Comparison of ENCODE assay signal across 17 cellular contexts in genomic region chr2:160570386-160570785, GRCh38.
"Had no signal": no experiment of that assay in that cellular context is flagged by ENCODE, and none has a peak within 500 bp of the region (broad histone marks: within the 10 kb centered on the region; RNA-seq: fewer than 3 reads in every experiment).

No MANE protein-coding gene starts in this region.

- H3K36me3 Mint-ChIP-seq: activated naive CD8-positive, alpha-beta T cell; brain; natural killer cell had no signal

- H3K27ac Mint-ChIP-seq: activated CD4-positive, alpha-beta memory T cell treated with anti-CD3 and anti-CD28 coated beads, Interleukin-2, amount 10 ng/mL, durations not matched to agents 7 days and 5 days; activated naive CD8-positive, alpha-beta T cell; brain; endodermal cell; natural killer cell had no signal

- DNase-seq: activated CD4-positive, alpha-beta memory T cell treated with anti-CD3 and anti-CD28 coated beads, Interleukin-2, amount 10 ng/mL, durations not matched to agents 7 days and 5 days; activated gamma-delta T cell; activated T-cell treated with anti-CD3 and anti-CD28 coated beads, Interleukin-2, amount 50 U/mL, for 48 hours; amygdala; cerebellar nuclear complex; endodermal cell; erythroblast; glutamatergic neuron; left cardiac atrium; natural killer cell; stimulated activated CD4-positive, alpha-beta T cell treated with anti-CD3 and anti-CD28 coated beads, Interleukin-12 subunit alpha, Interleukin-12 subunit beta, amount 100 ng/mL, for 4 hours; stimulated activated CD4-positive, alpha-beta T cell treated with anti-CD3 and anti-CD28 coated beads, Interleukin-2, amount 100 ng/mL, for 48 hours; stimulated activated naive CD4-positive, alpha-beta T cell treated with Interleukin-2 at 50 U/mL for 16 hours; T-helper 2 cell had no signal

- H3K27ac ChIP-seq: psoas muscle had no signal

- H3K9me3 Mint-ChIP-seq: natural killer cell had no signal

- H3K27me3 Mint-ChIP-seq: activated naive CD8-positive, alpha-beta T cell had no signal

- H3K4me3 ChIP-seq: psoas muscle had no signal

- ATAC-seq: natural killer cell, psoas muscle had no signal

- H3K9me3 ChIP-seq: psoas muscle had no signal

- H3K4me3 Mint-ChIP-seq: activated CD4-positive, alpha-beta memory T cell treated with anti-CD3 and anti-CD28 coated beads, Interleukin-2, amount 10 ng/mL, durations not matched to agents 7 days and 5 days; activated naive CD8-positive, alpha-beta T cell; brain; endodermal cell; natural killer cell had no signal

- H3K4me1 Mint-ChIP-seq: activated CD4-positive, alpha-beta memory T cell treated with anti-CD3 and anti-CD28 coated beads, Interleukin-2, amount 10 ng/mL, durations not matched to agents 7 days and 5 days; brain; endodermal cell; natural killer cell had no signal
